ENCODE assay signal across 28 cellular contexts in the genomic region with DNA sequence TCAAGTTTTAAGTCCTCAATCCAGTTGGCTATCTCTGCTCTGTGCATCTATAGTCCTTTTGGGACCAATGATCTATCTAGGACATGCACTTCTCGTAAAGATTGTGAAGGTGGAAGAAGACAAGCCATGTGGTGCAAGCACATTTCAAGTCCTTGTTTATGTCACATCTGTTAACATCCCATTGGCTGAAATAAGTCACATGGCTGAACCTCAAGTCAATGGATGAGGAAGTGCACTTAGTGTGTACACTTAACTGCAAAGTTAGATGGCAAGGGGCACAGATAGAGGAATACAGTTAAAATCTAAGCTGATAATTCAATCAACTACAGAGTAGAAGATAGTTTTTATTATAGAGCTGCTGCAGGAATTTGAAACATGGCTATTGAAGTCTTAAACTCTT.
"Had no signal": no experiment of that assay in that cellular context is flagged by ENCODE, and none has a peak within 500 bp of the region (broad histone marks: within the 10 kb centered on the region; RNA-seq: fewer than 3 reads in every experiment).

No MANE protein-coding gene starts in this region.

- H3K4me2 ChIP-seq: SK-N-SH had no signal

- DNase-seq: activated CD4-positive, alpha-beta T cell treated with anti-CD3 and anti-CD28 coated beads for 4 hours; activated CD8-positive, alpha-beta memory T cell treated with anti-CD3 and anti-CD28 coated beads, Interleukin-2, amount 50 U/mL, for 4 hours; activated CD8-positive, alpha-beta T cell treated with anti-CD3 and anti-CD28 coated beads for 36 hours; activated gamma-delta T cell treated with Interleukin-2 at 50 U/mL for 16 hours; activated naive CD4-positive, alpha-beta T cell treated with anti-CD3 and anti-CD28 coated beads, Interleukin-2, amount 10 ng/mL, durations not matched to agents 7 days and 5 days; activated naive CD8-positive, alpha-beta T cell treated with anti-CD3 and anti-CD28 coated beads, Interleukin-2, amount 10 ng/mL, durations not matched to agents 7 days and 5 days; activated T-cell treated with anti-CD3 and anti-CD28 coated beads, Interleukin-2, amount 50 U/mL, for 72 hours; adrenal gland; aorta; central memory CD4-positive, alpha-beta T cell; NCI-H1048; NCI-H146; NCI-H187 treated with DMSO at 0.1 percent for 48 hours; NCI-H2171; NCI-H2227 treated with DMSO at 0.1 percent for 48 hours; NCI-H446 treated with DMSO at 0.1 percent for 48 hours; NCI-H524 treated with DMSO at 0.1 percent for 48 hours; NCI-H748 treated with DMSO at 0.1 percent for 48 hours; OCI-M1; RPMI8226; SK-N-SH; T-helper 1 cell; WERI-Rb-1 had no signal

- H3K9me3 ChIP-seq: adrenal gland, breast epithelium, SK-N-SH had no signal

- H3K4me3 ChIP-seq: adrenal gland, breast epithelium, coronary artery had no signal

- H3K4me1 ChIP-seq: adrenal gland, breast epithelium had no signal

- H3K27ac ChIP-seq: adrenal gland, breast epithelium, coronary artery, WERI-Rb-1 had no signal

- ATAC-seq: activated CD4-positive, CD25-positive, alpha-beta regulatory T cell treated with anti-CD3 and anti-CD28 coated beads, Interleukin-2, amount 50 U/mL, for 24 hours; activated CD8-positive, alpha-beta T cell treated with anti-CD3 and anti-CD28 coated beads for 36 hours; activated T-cell treated with anti-CD3 and anti-CD28 coated beads, Interleukin-2, amount 50 U/mL, for 72 hours; Panc1; Right ventricle myocardium inferior had no signal

- H3K36me3 ChIP-seq: adrenal gland, breast epithelium, WERI-Rb-1 had no signal

- H3K27me3 ChIP-seq: adrenal gland, breast epithelium had no signal

- H3K9ac ChIP-seq: SK-N-SH had no signal
